ENCODE assay signal across 1 cellular context in genomic region chr9:27539479-27540441, GRCh38.
TF ChIP-seq lines count a peak whose summit lies in the region.

No MANE protein-coding gene starts in this region.

TF ChIP-seq in IMR-90, 13 proteins besides CTCF, POLR2A, EP300 and RAD21 (continued from another document):
- TF ChIP-seq RCOR1 (IDR thresholded peaks at IDR 0.05; ENCODE audit: insufficient replicate concordance, low read length) (no peak), SMC3 (IDR thresholded peaks at IDR 0.05; ENCODE audit: low read depth, low read length) (no peak), MXI1 (IDR thresholded peaks at IDR 0.05; ENCODE audit: borderline replicate concordance, low read depth, low read length) (no peak), CHD1 (IDR thresholded peaks at IDR 0.05; ENCODE audit: low read depth, low read length) (no peak), RFX5 (IDR thresholded peaks at IDR 0.05; ENCODE audit: low read depth, low read length) (no peak)
- TF ChIP-seq, protein P1, sequence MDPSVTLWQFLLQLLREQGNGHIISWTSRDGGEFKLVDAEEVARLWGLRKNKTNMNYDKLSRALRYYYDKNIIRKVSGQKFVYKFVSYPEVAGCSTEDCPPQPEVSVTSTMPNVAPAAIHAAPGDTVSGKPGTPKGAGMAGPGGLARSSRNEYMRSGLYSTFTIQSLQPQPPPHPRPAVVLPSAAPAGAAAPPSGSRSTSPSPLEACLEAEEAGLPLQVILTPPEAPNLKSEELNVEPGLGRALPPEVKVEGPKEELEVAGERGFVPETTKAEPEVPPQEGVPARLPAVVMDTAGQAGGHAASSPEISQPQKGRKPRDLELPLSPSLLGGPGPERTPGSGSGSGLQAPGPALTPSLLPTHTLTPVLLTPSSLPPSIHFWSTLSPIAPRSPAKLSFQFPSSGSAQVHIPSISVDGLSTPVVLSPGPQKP (IDR thresholded peaks at IDR 0.05; ENCODE audit: borderline replicate concordance, low read depth, low read length) = no peak
